ENCODE assay signal across 23 cellular contexts in genomic region chr20:51573576-51574243, GRCh38. TPM values are rescaled to one million over a fixed set of nuclear protein-coding genes. Genes with fewer than 3 reads are reported as not detected.
A peak's percentile ranks its signal among the peaks of the same experiment; 100 is the strongest.
DNase-seq lines count a peak whose midpoint lies in the region; ATAC-seq and TF ChIP-seq lines count a peak whose summit lies in the region.
"Had no signal": no experiment of that assay in that cellular context is flagged by ENCODE, and none has a peak within 500 bp of the region (broad histone marks: within the 10 kb centered on the region; RNA-seq: fewer than 3 reads in every experiment).

No MANE protein-coding gene starts in this region.

- no peak overlapping the region for H3K4me2 ChIP-seq in IMR-90 (ENCODE audit: low read depth, low read length)

- H3K36me3 ChIP-seq in IMR-90 (ENCODE audit: control insufficient read depth, insufficient read depth, low read length): no peaks in the 10 kb centered on the region
- H3K36me3 ChIP-seq: heart left ventricle, ovary, sigmoid colon had no signal

- H4K8ac ChIP-seq in IMR-90 (ENCODE audit: low read depth in 2 of 2, low read length in 2 of 2): no peak overlapping the region

- no peak overlapping the region for H2AK9ac ChIP-seq in IMR-90 (replicated peaks; ENCODE audit: low read depth, low read length, poor library complexity)

- no peaks in the 10 kb centered on the region for H3K79me1 ChIP-seq in IMR-90 (ENCODE audit: low read depth in 1 of 2, low read length in 2 of 2)

- POLR2A ChIA-PET in IMR-90 (lab: Charles Lee; ENCODE audit: unreplicated experiment): interaction anchor here (0.7 kb wide), 1 partner anchor 12 kb away, joined by 3 read pairs; no protein-coding TSS in a partner anchor

- no peak overlapping the region for H2BK15ac ChIP-seq in IMR-90 (ENCODE audit: low read depth, low read length)

- H2BK120ac ChIP-seq in IMR-90 (ENCODE audit: low read depth, low read length): no peak overlapping the region

- peak overlapping the region; percentile 45 for H3K27ac Mint-ChIP-seq in activated T-helper 17 cell treated with anti-CD3 and anti-CD28 coated beads, Interleukin-2, amount 50 U/mL, for 72 hours
- peak overlapping the region; percentile 44 for H3K27ac Mint-ChIP-seq in stimulated activated effector memory CD8-positive, alpha-beta T cell treated with anti-CD3 and anti-CD28 coated beads, Interleukin-12 subunit alpha, Interleukin-12 subunit beta, amount 100 ng/mL, for 72 hours
- H3K27ac Mint-ChIP-seq: CD8-positive, alpha-beta T cell; mesothelial cell of epicardium; natural killer cell had no signal

- no peak overlapping the region for H4K91ac ChIP-seq in IMR-90 (ENCODE audit: insufficient read depth, low read depth, low read length)

- H2BK5ac ChIP-seq in IMR-90 (ENCODE audit: low read depth, low read length, poor library complexity, severe bottlenecking): no peak overlapping the region

- no peak overlapping the region for H3K56ac ChIP-seq in IMR-90 (ENCODE audit: extremely low read depth, insufficient read depth, low read length)

- H3K27ac ChIP-seq in IMR-90 (ENCODE audit: insufficient read depth, low read length): no peak overlapping the region
- H3K27ac ChIP-seq: heart left ventricle, ovary had no signal

- 58% methylated on average over 2 of the region's 8 CpGs; no CpG with 5 or more reads in 1 of the 2 experiments for WGBS in IMR-90 (ENCODE audit: extremely low coverage in 2 of 2, insufficient read length in 1 of 2), 2 experiments

- ATAC-seq in IMR-90 (ENCODE audit: low read depth) (no peak), GM19455 (IDR thresholded peaks at IDR 0.05; ENCODE audit: unreplicated experiment) (no peak), HG03520 (IDR thresholded peaks at IDR 0.05; ENCODE audit: unreplicated experiment) (no peak)
- ATAC-seq in activated T-helper 17 cell treated with anti-CD3 and anti-CD28 coated beads, Interleukin-2, amount 50 U/mL, for 72 hours (replicated peaks): no peak
- ATAC-seq in stimulated activated effector memory CD8-positive, alpha-beta T cell treated with anti-CD3 and anti-CD28 coated beads, Interleukin-12 subunit alpha, Interleukin-12 subunit beta, amount 100 ng/mL, for 72 hours: no peak
- ATAC-seq: CD8-positive, alpha-beta T cell; left colon; natural killer cell had no signal

- no peak overlapping the region for H2AFZ ChIP-seq in IMR-90 (replicated peaks; ENCODE audit: low read length, poor library complexity)

- no peak overlapping the region for H4K5ac ChIP-seq in IMR-90 (ENCODE audit: low read depth, low read length)

- peaks cover 4% of the 10 kb centered on the region for H3K9me3 Mint-ChIP-seq in activated T-helper 17 cell treated with anti-CD3 and anti-CD28 coated beads, Interleukin-2, amount 50 U/mL, for 72 hours
- H3K9me3 Mint-ChIP-seq in stimulated activated effector memory CD8-positive, alpha-beta T cell treated with anti-CD3 and anti-CD28 coated beads, Interleukin-12 subunit alpha, Interleukin-12 subunit beta, amount 100 ng/mL, for 72 hours: no peaks in the 10 kb centered on the region
- H3K9me3 Mint-ChIP-seq: activated T-cell treated with anti-CD3 and anti-CD28 coated beads, Interleukin-2, amount 50 U/mL, for 4 hours; central memory CD8-positive, alpha-beta T cell had no signal

- no peak overlapping the region for H2AK5ac ChIP-seq in IMR-90 (ENCODE audit: low read depth, low read length)

- no peak overlapping the region for H3K14ac ChIP-seq in IMR-90 (replicated peaks; ENCODE audit: low read depth, low read length)

- no peak for DNase-seq in IMR-90
- DNase-seq in fibroblast of mammary gland (ENCODE audit: low read depth): peak; percentile 60
- DNase-seq in stimulated activated effector memory CD8-positive, alpha-beta T cell treated with anti-CD3 and anti-CD28 coated beads, Interleukin-12 subunit alpha, Interleukin-12 subunit beta, amount 100 ng/mL, for 72 hours (ENCODE audit: low spot score in 2 of 2): no peak
- no peak for DNase-seq in NCI-H146 (lab: John Stamatoyannopoulos, UW)
- DNase-seq in stimulated activated CD4-positive, alpha-beta T cell treated with anti-CD3 and anti-CD28 coated beads, Interleukin-4, amount 100 ng/mL, for 24 hours: no peak
- DNase-seq: activated T-cell treated with anti-CD3 and anti-CD28 coated beads, Interleukin-2, amount 50 U/mL, for 4 hours; CD8-positive, alpha-beta T cell; effector memory CD4-positive, alpha-beta T cell; GDM1; HCEC 1CT; heart left ventricle; KG1; left colon; natural killer cell; NCI-H1694; NCI-H526; ovary; sigmoid colon had no signal

- no peak overlapping the region for H3K4me3 Mint-ChIP-seq in activated T-helper 17 cell treated with anti-CD3 and anti-CD28 coated beads, Interleukin-2, amount 50 U/mL, for 72 hours
- no peak overlapping the region for H3K4me3 Mint-ChIP-seq in stimulated activated effector memory CD8-positive, alpha-beta T cell treated with anti-CD3 and anti-CD28 coated beads, Interleukin-12 subunit alpha, Interleukin-12 subunit beta, amount 100 ng/mL, for 72 hours
- H3K4me3 Mint-ChIP-seq: activated T-cell treated with anti-CD3 and anti-CD28 coated beads, Interleukin-2, amount 50 U/mL, for 4 hours; CD8-positive, alpha-beta T cell; central memory CD8-positive, alpha-beta T cell; mesothelial cell of epicardium; natural killer cell had no signal

- H3K9me1 ChIP-seq in IMR-90 (ENCODE audit: insufficient read depth, low read length): 0 out of 2 replicates have a peak, but pooled peaks cover 3% of the 10 kb centered on the region

- H3K18ac ChIP-seq in IMR-90 (ENCODE audit: low read depth, low read length): no peak overlapping the region

- 0 out of 2 replicates have a peak overlapping the region, but pooled peaks have one; percentile 4 for H3K23ac ChIP-seq in IMR-90 (ENCODE audit: low read depth, low read length)

- no peak overlapping the region for H3K4me3 ChIP-seq in IMR-90 (ENCODE audit: insufficient read depth, low read depth, low read length)
- no peak overlapping the region for H3K4me3 ChIP-seq in fibroblast of mammary gland (ENCODE audit: control insufficient read depth, low read depth, low read length)
- H3K4me3 ChIP-seq: heart left ventricle, ovary, sigmoid colon had no signal

- peaks cover 4% of the 10 kb centered on the region; the same call in 1 of the 2 replicates for H3K4me1 ChIP-seq in IMR-90 (ENCODE audit: control insufficient read depth, insufficient read depth, low read length)

- H3K27me3 Mint-ChIP-seq in activated T-helper 17 cell treated with anti-CD3 and anti-CD28 coated beads, Interleukin-2, amount 50 U/mL, for 72 hours: no peaks in the 10 kb centered on the region
- H3K27me3 Mint-ChIP-seq: central memory CD8-positive, alpha-beta T cell had no signal

- peaks cover 5% of the 10 kb centered on the region for H3K9me3 ChIP-seq in IMR-90 (ENCODE audit: control insufficient read depth, insufficient read depth, low read length)
- H3K9me3 ChIP-seq: sigmoid colon had no signal

- no peak overlapping the region for H3K4ac ChIP-seq in IMR-90 (ENCODE audit: low read depth, low read length)

- intact Hi-C loops in IMR-90 (cut with micrococcal nuclease): no loop called here

- no peak for TF ChIP-seq RAD21 in IMR-90 (IDR thresholded peaks at IDR 0.05; ENCODE audit: low read length)

- TF ChIP-seq CTCF in IMR-90 (conservative IDR thresholded peaks at IDR 0.05; ENCODE audit: low read depth, low read length): no peak
- no peak for TF ChIP-seq CTCF in fibroblast of mammary gland (conservative IDR thresholded peaks at IDR 0.05; ENCODE audit: control insufficient read depth, insufficient read depth, low read depth, low read length)

- dilution Hi-C loops in IMR-90 (cut with HindIII; ENCODE audit: low sequenced_read_pairs, unreplicated experiment): no loop called here

- no peaks in the 10 kb centered on the region for H4K20me1 ChIP-seq in IMR-90 (ENCODE audit: insufficient read depth, low read length)

- no peak overlapping the region for H2BK20ac ChIP-seq in IMR-90 (ENCODE audit: low read depth, low read length)

- in situ Hi-C loops in IMR-90 (cut with MboI; ENCODE audit: low sequenced_read_pairs): no loop called here

- no peak overlapping the region for H3K9ac ChIP-seq in IMR-90 (ENCODE audit: low read depth, low read length)

- CTCF ChIA-PET in IMR-90 (lab: Yijun Ruan, JAX): no interaction called here

- H3K27me3 ChIP-seq in IMR-90 (ENCODE audit: control insufficient read depth, insufficient read depth, low read length): no peaks in the 10 kb centered on the region; the same call in 1 of the 2 replicates
- H3K27me3 ChIP-seq: heart left ventricle, ovary, sigmoid colon had no signal

- peaks cover 10% of the 10 kb centered on the region for H3K4me1 Mint-ChIP-seq in activated T-helper 17 cell treated with anti-CD3 and anti-CD28 coated beads, Interleukin-2, amount 50 U/mL, for 72 hours
- H3K4me1 Mint-ChIP-seq in stimulated activated effector memory CD8-positive, alpha-beta T cell treated with anti-CD3 and anti-CD28 coated beads, Interleukin-12 subunit alpha, Interleukin-12 subunit beta, amount 100 ng/mL, for 72 hours: peaks cover 8% of the 10 kb centered on the region
- H3K4me1 Mint-ChIP-seq: central memory CD8-positive, alpha-beta T cell; natural killer cell had no signal

- no peaks in the 10 kb centered on the region for H3K36me3 Mint-ChIP-seq in activated T-helper 17 cell treated with anti-CD3 and anti-CD28 coated beads, Interleukin-2, amount 50 U/mL, for 72 hours (ENCODE audit: low read depth)
- no peaks in the 10 kb centered on the region for H3K36me3 Mint-ChIP-seq in stimulated activated effector memory CD8-positive, alpha-beta T cell treated with anti-CD3 and anti-CD28 coated beads, Interleukin-12 subunit alpha, Interleukin-12 subunit beta, amount 100 ng/mL, for 72 hours
- H3K36me3 Mint-ChIP-seq: CD8-positive, alpha-beta T cell; mesothelial cell of epicardium; natural killer cell had no signal

- no TSS peak for BruUV-seq in IMR-90 (replicated peaks; lab: Mats Ljungman, UMichigan)

- TF ChIP-seq POLR2A in IMR-90 (IDR thresholded peaks at IDR 0.05; ENCODE audit: low read depth, low read length): no peak

TF ChIP-seq in IMR-90, 13 proteins besides CTCF, POLR2A, EP300 and RAD21 (continues in another document):
- no peak for TF ChIP-seq ELK1 (IDR thresholded peaks at IDR 0.05; ENCODE audit: borderline replicate concordance, low read depth, low read length)

RNA-seq across cellular contexts. Expression of gene NFATC2, which starts 31.2 kb away (rescaled TPM):
- total RNA-seq in IMR-90 (2012; rRNA removed): 0.18 and 0.28 TPM in 2 replicates
- polyA plus RNA-seq in IMR-90 (2012; rRNA removed): 0.38 and 0.44 TPM in 2 replicates
- 0.16 and 0.22 TPM in 2 replicates for polyA plus RNA-seq in IMR-90 (2012; cell fraction: cytosol; rRNA removed)
- polyA plus RNA-seq in IMR-90 (2012; cell fraction: nucleus; rRNA removed; ENCODE audit: low replicate concordance): 0.70 and 0.74 TPM in 2 replicates
- total RNA-seq in activated T-helper 17 cell treated with anti-CD3 and anti-CD28 coated beads, Interleukin-2, amount 50 U/mL, for 72 hours: 10 to 100 TPM; 29.4 to 41.1 TPM

Comparison
In these comparisons a context has a peak if more than half of its experiments do, and no peak if none do; other contexts are left out.
1. RNA of gene NFATC2, which starts 31.2 kb away (total RNA-seq): 29.4 to 41.1 TPM in activated T-helper 17 cell treated with anti-CD3 and anti-CD28 coated beads, Interleukin-2, amount 50 U/mL, for 72 hours; 0.18 to 0.28 TPM in IMR-90; every median in the first group is over 10 times any median in the second.